Comparison of ENCODE assay signal across 29 cellular contexts in genomic region chr16:23031508-23032098, GRCh38.
"Had no signal": no experiment of that assay in that cellular context is flagged by ENCODE, and none has a peak within 500 bp of the region (broad histone marks: within the 10 kb centered on the region; RNA-seq: fewer than 3 reads in every experiment).

No MANE protein-coding gene starts in this region.

- H3K4me3 ChIP-seq: breast epithelium, heart left ventricle, left lung, lower lobe of right lung, pancreas, prostate gland, sigmoid colon, suprapubic skin, tibial artery, upper lobe of right lung had no signal

- H3K36me3 ChIP-seq: breast epithelium, heart left ventricle, left lung, lower lobe of right lung, neutrophil, pancreas, prostate gland, sigmoid colon, suprapubic skin, tibial artery, upper lobe of right lung had no signal

- H3K27ac ChIP-seq: breast epithelium, foreskin keratinocyte, heart left ventricle, left lung, lower lobe of right lung, neutrophil, pancreas, prostate gland, sigmoid colon, suprapubic skin, tibial artery, upper lobe of right lung had no signal

- H3K9me3 ChIP-seq: neutrophil, pancreas, prostate gland had no signal

- H3K4me1 ChIP-seq: breast epithelium, foreskin keratinocyte, heart left ventricle, left lung, lower lobe of right lung, pancreas, prostate gland, sigmoid colon, suprapubic skin, tibial artery, upper lobe of right lung had no signal

- H3K27me3 ChIP-seq: neutrophil, pancreas had no signal

- ATAC-seq: activated CD8-positive, alpha-beta memory T cell treated with anti-CD3 and anti-CD28 coated beads, Interleukin-2, amount 10 ng/mL, durations not matched to agents 7 days and 5 days; activated CD8-positive, alpha-beta T cell treated with anti-CD3 and anti-CD28 coated beads, Interleukin-2, amount 10 ng/mL, durations not matched to agents 7 days and 5 days; activated naive CD4-positive, alpha-beta T cell treated with anti-CD3 and anti-CD28 coated beads, Interleukin-2, amount 50 U/mL, for 72 hours; activated T-cell treated with anti-CD3 and anti-CD28 coated beads, Interleukin-2, amount 50 U/mL, for 72 hours; esophagus mucosa; foreskin keratinocyte; heart left ventricle; left lung; lower lobe of right lung; natural killer cell treated with Interleukin-12 subunit alpha and Interleukin-12 subunit beta and Interleukin-15 and Interleukin-18, amount 100 ng/mL, for 72 hours; pancreas; T-helper 17 cell; upper lobe of right lung had no signal

- DNase-seq: activated CD4-positive, alpha-beta T cell treated with anti-CD3 and anti-CD28 coated beads for 1 hour; activated CD4-positive, alpha-beta T cell treated with anti-CD3 and anti-CD28 coated beads, Interleukin-2, amount 50 U/mL, for 1 hour; activated CD8-positive, alpha-beta memory T cell treated with anti-CD3 and anti-CD28 coated beads, Interleukin-2, amount 10 ng/mL, durations not matched to agents 7 days and 5 days; activated CD8-positive, alpha-beta T cell treated with anti-CD3 and anti-CD28 coated beads, Interleukin-2, amount 10 ng/mL, durations not matched to agents 7 days and 5 days; activated naive CD4-positive, alpha-beta T cell; activated T-cell treated with anti-CD3 and anti-CD28 coated beads, Interleukin-2, amount 50 U/mL, for 72 hours; central memory CD4-positive, alpha-beta T cell; endodermal cell; foreskin keratinocyte; heart left ventricle; kidney glomerular epithelial cell; left lung; lower lobe of right lung; mesenchymal stem cell; pancreas; retina; sigmoid colon; small intestine; stimulated activated naive CD4-positive, alpha-beta T cell; T-helper 17 cell; tibial artery; upper lobe of right lung had no signal
